In genomic region chr15:48063411-48063985, GRCh38 we compare ENCODE assay signal across 29 cellular contexts. TPM values are rescaled to one million over a fixed set of nuclear protein-coding genes. Genes with fewer than 3 reads are reported as not detected.
DNase-seq lines count a peak whose midpoint lies in the region; ATAC-seq and TF ChIP-seq lines count a peak whose summit lies in the region.
"Had no signal": no experiment of that assay in that cellular context is flagged by ENCODE, and none has a peak within 500 bp of the region (broad histone marks: within the 10 kb centered on the region; RNA-seq: fewer than 3 reads in every experiment).

No MANE protein-coding gene starts in this region.

- no peaks in the 10 kb centered on the region for H3K79me2 ChIP-seq in neural cell (replicated peaks; ENCODE audit: insufficient read depth, low read length)

- H3F3A ChIP-seq in neural cell (ENCODE audit: insufficient read depth, low read length, poor library complexity, severe bottlenecking) = no peaks in the 10 kb centered on the region

- H3K9me3 Mint-ChIP-seq in endodermal cell = no peaks in the 10 kb centered on the region

- no peaks in the 10 kb centered on the region for H4K20me1 ChIP-seq in neural cell (ENCODE audit: insufficient read depth)
- H4K20me1 ChIP-seq: BLaER1 had no signal

- H3K4me2 ChIP-seq in neural cell (ENCODE audit: low read length) = no peak overlapping the region
- H3K4me2 ChIP-seq: PC-9 had no signal

- H3K9ac ChIP-seq in endodermal cell (ENCODE audit: extremely low read depth, low read length, poor library complexity, severe bottlenecking) = no peak overlapping the region
- no peak overlapping the region for H3K9ac ChIP-seq in neural cell (ENCODE audit: low read length)
- H3K9ac ChIP-seq: BLaER1 had no signal

- 86 to 89% methylated on average over 2 of the region's 2 CpGs for WGBS in endodermal cell (ENCODE audit: insufficient coverage in 1 of 2, insufficient read length in 1 of 2), 2 experiments

- H3K27ac Mint-ChIP-seq in endodermal cell = no peak overlapping the region
- H3K27ac Mint-ChIP-seq: CD4-positive, CD25-positive, alpha-beta regulatory T cell had no signal

- H3K4me1 ChIP-seq in endodermal cell (ENCODE audit: control insufficient read depth, insufficient read depth, low read length) (peaks cover 8% of the 10 kb centered on the region), BE2C (peaks cover 12% of the 10 kb centered on the region)
- H3K4me1 ChIP-seq: SJCRH30 had no signal

- no peak for TF ChIP-seq EP300 in neural cell (conservative IDR thresholded peaks at IDR 0.05; ENCODE audit: poor library complexity, severe bottlenecking)

- ATAC-seq in SK-N-SH treated with all-trans-retinoic acid at 6 μM for 48 hours = no peak
- ATAC-seq: Right ventricle myocardium inferior had no signal

- no peak for TF ChIP-seq RAD21 in neural cell (conservative IDR thresholded peaks at IDR 0.05)

- no peaks in the 10 kb centered on the region for H3K36me3 ChIP-seq in endodermal cell (ENCODE audit: control insufficient read depth, insufficient read depth, low read length)
- H3K36me3 ChIP-seq in neural cell (ENCODE audit: insufficient read depth, low read length) = no peaks in the 10 kb centered on the region
- no peaks in the 10 kb centered on the region for H3K36me3 ChIP-seq in BE2C
- H3K36me3 ChIP-seq: BLaER1, SJCRH30 had no signal

- H3K27me3 ChIP-seq in endodermal cell (ENCODE audit: control insufficient read depth, insufficient read depth, low read length, poor library complexity, severe bottlenecking) = no peaks in the 10 kb centered on the region
- H3K27me3 ChIP-seq in neural cell (ENCODE audit: insufficient read depth, low read depth, low read length) = no peaks in the 10 kb centered on the region
- H3K27me3 ChIP-seq in BE2C = no peaks in the 10 kb centered on the region; the same call in 1 of the 2 replicates
- H3K27me3 ChIP-seq: BLaER1, SJCRH30 had no signal

- peak; percentile 64 for DNase-seq in D341Med (ENCODE audit: low spot score)
- DNase-seq in NCI-H524 treated with DMSO at 0.1 percent for 48 hours (lab: John Stamatoyannopoulos, UW) = peak; percentile 59
- DNase-seq in endodermal cell = peak; percentile 44
- DNase-seq in NCI-H146 (lab: John Stamatoyannopoulos, UW) = no peak
- DNase-seq in BE2C = no peak
- DNase-seq: 8988T; CD4-positive, CD25-positive, alpha-beta regulatory T cell; GOT3; HCEC 1CT; Karpas-422; NCI-H1092; NCI-H1417 treated with DMSO at 0.1 percent for 48 hours; NCI-H187; NCI-H2081 treated with DMSO at 0.1 percent for 48 hours; NCI-H2171; NCI-H345; NCI-H510A treated with DMSO at 0.1 percent for 48 hours; NCI-H774; PC-9; SJCRH30 had no signal

- H2AFZ ChIP-seq in neural cell (ENCODE audit: low read depth, low read length) = no peak overlapping the region
- H2AFZ ChIP-seq: PC-9 had no signal

- H3K4me3 Mint-ChIP-seq in endodermal cell = no peak overlapping the region
- H3K4me3 Mint-ChIP-seq: CD4-positive, CD25-positive, alpha-beta regulatory T cell had no signal

- TF ChIP-seq CTCF in endodermal cell (conservative IDR thresholded peaks at IDR 0.05) = no peak
- no peak for TF ChIP-seq CTCF in neural cell (IDR thresholded peaks at IDR 0.05; ENCODE audit: poor library complexity, severe bottlenecking)
- TF ChIP-seq CTCF in BE2C (IDR thresholded peaks at IDR 0.05; ENCODE audit: low read depth, low read length) = no peak

- H3K27ac ChIP-seq in endodermal cell (ENCODE audit: low read depth, low read length) (no peak overlapping the region), neural cell (ENCODE audit: low read length) (peak overlapping the region; percentile 33)
- H3K27ac ChIP-seq: BLaER1, HL-60, PC-9, SJCRH30 had no signal

- H3K9me3 ChIP-seq in endodermal cell (ENCODE audit: control insufficient read depth, low read length) (no peaks in the 10 kb centered on the region), neural cell (ENCODE audit: low read length) (no peaks in the 10 kb centered on the region), BE2C (no peaks in the 10 kb centered on the region)
- H3K9me3 ChIP-seq: BLaER1, SJCRH30 had no signal

- no peaks in the 10 kb centered on the region for H3K9me2 ChIP-seq in neural cell (ENCODE audit: insufficient read depth, low read length)

- H3K4me1 Mint-ChIP-seq in endodermal cell = peaks cover 22% of the 10 kb centered on the region
- H3K4me1 Mint-ChIP-seq: CD4-positive, CD25-positive, alpha-beta regulatory T cell had no signal

- H3K4me3 ChIP-seq in endodermal cell (ENCODE audit: low read length) (no peak overlapping the region), neural cell (ENCODE audit: low read length) (no peak overlapping the region), BE2C (ENCODE audit: low read depth, low read length) (no peak overlapping the region)
- H3K4me3 ChIP-seq: BLaER1, PC-9, SJCRH30 had no signal

- H3K27me3 Mint-ChIP-seq in endodermal cell (ENCODE audit: insufficient read depth) = no peaks in the 10 kb centered on the region

- no peaks in the 10 kb centered on the region for H3K36me3 Mint-ChIP-seq in endodermal cell (ENCODE audit: low read depth)
- H3K36me3 Mint-ChIP-seq: CD4-positive, CD25-positive, alpha-beta regulatory T cell had no signal

TF ChIP-seq in neural cell, 6 proteins besides CTCF, POLR2A, EP300 and RAD21:
- TF ChIP-seq TAF1 (IDR thresholded peaks at IDR 0.05; ENCODE audit: low read depth) = no peak
- no peak for TF ChIP-seq POLR2AphosphoS5 (IDR thresholded peaks at IDR 0.05)
- TF ChIP-seq, protein P1, sequence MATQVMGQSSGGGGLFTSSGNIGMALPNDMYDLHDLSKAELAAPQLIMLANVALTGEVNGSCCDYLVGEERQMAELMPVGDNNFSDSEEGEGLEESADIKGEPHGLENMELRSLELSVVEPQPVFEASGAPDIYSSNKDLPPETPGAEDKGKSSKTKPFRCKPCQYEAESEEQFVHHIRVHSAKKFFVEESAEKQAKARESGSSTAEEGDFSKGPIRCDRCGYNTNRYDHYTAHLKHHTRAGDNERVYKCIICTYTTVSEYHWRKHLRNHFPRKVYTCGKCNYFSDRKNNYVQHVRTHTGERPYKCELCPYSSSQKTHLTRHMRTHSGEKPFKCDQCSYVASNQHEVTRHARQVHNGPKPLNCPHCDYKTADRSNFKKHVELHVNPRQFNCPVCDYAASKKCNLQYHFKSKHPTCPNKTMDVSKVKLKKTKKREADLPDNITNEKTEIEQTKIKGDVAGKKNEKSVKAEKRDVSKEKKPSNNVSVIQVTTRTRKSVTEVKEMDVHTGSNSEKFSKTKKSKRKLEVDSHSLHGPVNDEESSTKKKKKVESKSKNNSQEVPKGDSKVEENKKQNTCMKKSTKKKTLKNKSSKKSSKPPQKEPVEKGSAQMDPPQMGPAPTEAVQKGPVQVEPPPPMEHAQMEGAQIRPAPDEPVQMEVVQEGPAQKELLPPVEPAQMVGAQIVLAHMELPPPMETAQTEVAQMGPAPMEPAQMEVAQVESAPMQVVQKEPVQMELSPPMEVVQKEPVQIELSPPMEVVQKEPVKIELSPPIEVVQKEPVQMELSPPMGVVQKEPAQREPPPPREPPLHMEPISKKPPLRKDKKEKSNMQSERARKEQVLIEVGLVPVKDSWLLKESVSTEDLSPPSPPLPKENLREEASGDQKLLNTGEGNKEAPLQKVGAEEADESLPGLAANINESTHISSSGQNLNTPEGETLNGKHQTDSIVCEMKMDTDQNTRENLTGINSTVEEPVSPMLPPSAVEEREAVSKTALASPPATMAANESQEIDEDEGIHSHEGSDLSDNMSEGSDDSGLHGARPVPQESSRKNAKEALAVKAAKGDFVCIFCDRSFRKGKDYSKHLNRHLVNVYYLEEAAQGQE (IDR thresholded peaks at IDR 0.05; ENCODE audit: borderline replicate concordance) = no peak
- TF ChIP-seq EZH2 (IDR thresholded peaks at IDR 0.05; ENCODE audit: borderline replicate concordance, insufficient read depth, low read length, poor library complexity, severe bottlenecking) = no peak
- no peak for TF ChIP-seq MXI1 (conservative IDR thresholded peaks at IDR 0.05; ENCODE audit: poor library complexity, severe bottlenecking)
- no peak for TF ChIP-seq SMC3 (conservative IDR thresholded peaks at IDR 0.05; ENCODE audit: poor library complexity)

TF ChIP-seq in SK-N-SH treated with all-trans-retinoic acid at 6 μM for 48 hours, 23 proteins besides CTCF, POLR2A, EP300 and RAD21 (continues in another document):
- TF ChIP-seq, protein P2, sequence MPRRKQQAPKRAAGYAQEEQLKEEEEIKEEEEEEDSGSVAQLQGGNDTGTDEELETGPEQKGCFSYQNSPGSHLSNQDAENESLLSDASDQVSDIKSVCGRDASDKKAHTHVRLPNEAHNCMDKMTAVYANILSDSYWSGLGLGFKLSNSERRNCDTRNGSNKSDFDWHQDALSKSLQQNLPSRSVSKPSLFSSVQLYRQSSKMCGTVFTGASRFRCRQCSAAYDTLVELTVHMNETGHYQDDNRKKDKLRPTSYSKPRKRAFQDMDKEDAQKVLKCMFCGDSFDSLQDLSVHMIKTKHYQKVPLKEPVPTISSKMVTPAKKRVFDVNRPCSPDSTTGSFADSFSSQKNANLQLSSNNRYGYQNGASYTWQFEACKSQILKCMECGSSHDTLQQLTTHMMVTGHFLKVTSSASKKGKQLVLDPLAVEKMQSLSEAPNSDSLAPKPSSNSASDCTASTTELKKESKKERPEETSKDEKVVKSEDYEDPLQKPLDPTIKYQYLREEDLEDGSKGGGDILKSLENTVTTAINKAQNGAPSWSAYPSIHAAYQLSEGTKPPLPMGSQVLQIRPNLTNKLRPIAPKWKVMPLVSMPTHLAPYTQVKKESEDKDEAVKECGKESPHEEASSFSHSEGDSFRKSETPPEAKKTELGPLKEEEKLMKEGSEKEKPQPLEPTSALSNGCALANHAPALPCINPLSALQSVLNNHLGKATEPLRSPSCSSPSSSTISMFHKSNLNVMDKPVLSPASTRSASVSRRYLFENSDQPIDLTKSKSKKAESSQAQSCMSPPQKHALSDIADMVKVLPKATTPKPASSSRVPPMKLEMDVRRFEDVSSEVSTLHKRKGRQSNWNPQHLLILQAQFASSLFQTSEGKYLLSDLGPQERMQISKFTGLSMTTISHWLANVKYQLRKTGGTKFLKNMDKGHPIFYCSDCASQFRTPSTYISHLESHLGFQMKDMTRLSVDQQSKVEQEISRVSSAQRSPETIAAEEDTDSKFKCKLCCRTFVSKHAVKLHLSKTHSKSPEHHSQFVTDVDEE (CRISPR knock-in tag; IDR thresholded peaks at IDR 0.05) = no peak
- no peak for TF ChIP-seq ZFP30 (CRISPR knock-in tag; IDR thresholded peaks at IDR 0.05)

RNA-seq across cellular contexts. Expression of gene SLC24A5, which starts 57.3 kb away (rescaled TPM):
- total RNA-seq in endodermal cell = not detected
- polyA plus RNA-seq in endodermal cell (2013, experiment 1 of 2) = 0.14 TPM
- not detected for polyA plus RNA-seq in endodermal cell (2013, experiment 2 of 2)
- 0.76 and 0.78 TPM in 2 replicates for polyA plus RNA-seq in neural cell
- 0.73 TPM in 1 of 2 replicates, not detected in the other for polyA minus RNA-seq in neural cell
- 1.9 TPM for polyA plus RNA-seq in BE2C (2012; ENCODE audit: insufficient read depth, insufficient read length, low read depth)
- total RNA-seq: CD4-positive, CD25-positive, alpha-beta regulatory T cell; Daoy; G401; HT-29; PC-9; Right ventricle myocardium inferior; RPMI7951; SJCRH30 had no signal
- polyA plus RNA-seq: CD4-positive, CD25-positive, alpha-beta regulatory T cell had no signal

Comparison
In these comparisons a context has a peak if more than half of its experiments do, and no peak if none do; other contexts are left out.
1. DNase-seq: peak in D341Med (single experiment), NCI-H524 treated with DMSO at 0.1 percent for 48 hours (single experiment) and endodermal cell (single experiment); none in NCI-H146 (single experiment) and BE2C (single experiment).